1 cellular context compared by ENCODE assay signal in the genomic region with DNA sequence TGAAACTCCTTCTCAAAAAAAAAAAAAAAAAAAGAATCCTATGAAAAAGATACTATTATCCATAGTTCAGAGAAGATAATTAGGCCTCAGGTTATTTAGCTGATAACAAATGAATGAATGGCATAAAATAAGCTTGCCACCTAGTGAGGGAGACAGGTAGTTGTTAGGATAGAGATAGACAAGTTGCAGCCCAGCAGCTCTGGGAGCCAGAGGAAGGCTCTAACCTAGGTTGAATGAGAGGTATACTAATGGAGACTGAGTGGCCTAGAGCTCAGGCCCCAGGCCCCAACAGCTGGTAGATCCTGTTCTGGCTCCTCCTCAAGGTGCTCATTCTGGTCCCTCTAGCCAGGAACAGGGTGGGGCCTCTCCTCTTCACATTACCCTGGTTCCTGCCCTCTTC.
TF ChIP-seq lines count a peak whose summit lies in the region.

No MANE protein-coding gene starts in this region.

TF ChIP-seq in A549, 52 proteins besides CTCF, POLR2A, EP300 and RAD21:
- TF ChIP-seq RFX5 (IDR thresholded peaks at IDR 0.05) (no peak), HDAC2 (IDR thresholded peaks at IDR 0.05) (no peak), NPAS2 (CRISPR knock-in tag; IDR thresholded peaks at IDR 0.05; ENCODE audit: borderline replicate concordance) (no peak), MAFK (IDR thresholded peaks at IDR 0.05; ENCODE audit: partially characterized antibody) (no peak), HEYL (CRISPR knock-in tag; IDR thresholded peaks at IDR 0.05) (no peak), CBX2 (IDR thresholded peaks at IDR 0.05; ENCODE audit: borderline replicate concordance, low read depth) (no peak), SMC3 (IDR thresholded peaks at IDR 0.05) (no peak), KDM5A (IDR thresholded peaks at IDR 0.05) (no peak), MYC (IDR thresholded peaks at IDR 0.05; ENCODE audit: borderline replicate concordance, low read length) (no peak), RCOR1 (IDR thresholded peaks at IDR 0.05; ENCODE audit: low read depth, low read length) (no peak), PHF8 (IDR thresholded peaks at IDR 0.05; ENCODE audit: borderline replicate concordance, low read depth) (no peak), HOXA7 (CRISPR knock-in tag; IDR thresholded peaks at IDR 0.05) (no peak)
- TF ChIP-seq, protein P1, sequence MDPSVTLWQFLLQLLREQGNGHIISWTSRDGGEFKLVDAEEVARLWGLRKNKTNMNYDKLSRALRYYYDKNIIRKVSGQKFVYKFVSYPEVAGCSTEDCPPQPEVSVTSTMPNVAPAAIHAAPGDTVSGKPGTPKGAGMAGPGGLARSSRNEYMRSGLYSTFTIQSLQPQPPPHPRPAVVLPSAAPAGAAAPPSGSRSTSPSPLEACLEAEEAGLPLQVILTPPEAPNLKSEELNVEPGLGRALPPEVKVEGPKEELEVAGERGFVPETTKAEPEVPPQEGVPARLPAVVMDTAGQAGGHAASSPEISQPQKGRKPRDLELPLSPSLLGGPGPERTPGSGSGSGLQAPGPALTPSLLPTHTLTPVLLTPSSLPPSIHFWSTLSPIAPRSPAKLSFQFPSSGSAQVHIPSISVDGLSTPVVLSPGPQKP (IDR thresholded peaks at IDR 0.05; ENCODE audit: low read depth, low read length): no peak
